Comparison of ENCODE assay signal across 30 cellular contexts in the genomic region with DNA sequence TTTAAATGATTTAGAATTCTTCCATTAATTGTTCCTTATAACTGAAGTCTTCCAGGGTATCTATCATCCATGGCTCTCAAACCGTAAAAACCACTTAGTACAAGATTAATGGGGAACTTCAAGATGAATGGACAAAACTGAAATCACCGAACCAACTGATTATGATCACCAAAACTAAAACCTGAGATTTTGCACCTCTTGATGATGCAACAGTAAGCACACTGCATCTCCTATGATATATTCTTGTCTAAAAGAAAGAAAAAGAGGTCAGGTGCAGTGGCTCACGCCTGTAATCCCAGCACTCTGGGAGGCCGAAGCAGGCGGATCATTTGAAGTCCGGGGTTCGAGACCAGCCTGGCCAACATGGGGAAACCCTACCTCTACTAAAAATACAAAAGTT. TPM values are rescaled to one million over a fixed set of nuclear protein-coding genes. Genes with fewer than 3 reads are reported as not detected.
A peak's percentile ranks its signal among the peaks of the same experiment; 100 is the strongest.
DNase-seq lines count a peak whose midpoint lies in the region; ATAC-seq, FAIRE-seq and TF ChIP-seq lines count a peak whose summit lies in the region.
"Had no signal": no experiment of that assay in that cellular context is flagged by ENCODE, and none has a peak within 500 bp of the region (broad histone marks: within the 10 kb centered on the region; RNA-seq: fewer than 3 reads in every experiment).

No MANE protein-coding gene starts in this region.

- H3K4me1 Mint-ChIP-seq in stimulated activated naive B cell treated with anti-CD40 and anti-IgM and Interleukin-4, amounts not matched to agents 10 μg/mL and 1 μg/mL and 100 μg/mL, for 72 hours, result peaks cover 17 to 25% of the 10 kb centered on the region in 2 donors

- H4K20me1 ChIP-seq in HepG2 (ENCODE audit: insufficient read depth, low read length), result no peaks in the 10 kb centered on the region
- no peaks in the 10 kb centered on the region for H4K20me1 ChIP-seq in K562 (replicated peaks; ENCODE audit: control insufficient read depth, insufficient read depth, low read length)

- H3K9me3 Mint-ChIP-seq in stimulated activated naive B cell treated with anti-CD40 and anti-IgM and Interleukin-4, amounts not matched to agents 10 μg/mL and 1 μg/mL and 100 μg/mL, for 72 hours, result no peaks in the 10 kb centered on the region
- H3K9me3 Mint-ChIP-seq: activated naive CD8-positive, alpha-beta T cell treated with anti-CD3 and anti-CD28 coated beads, Interleukin-2, amount 10 ng/mL, durations not matched to agents 7 days and 5 days had no signal

- H3K9me3 ChIP-seq in HepG2 (ENCODE audit: low read length), result no peaks in the 10 kb centered on the region
- no peaks in the 10 kb centered on the region for H3K9me3 ChIP-seq in right lobe of liver
- no peaks in the 10 kb centered on the region for H3K9me3 ChIP-seq in K562 (replicated peaks; ENCODE audit: control insufficient read depth, insufficient read depth, low read depth, low read length)
- no peaks in the 10 kb centered on the region for H3K9me3 ChIP-seq in uterus
- H3K9me3 ChIP-seq: Peyer's patch, right atrium auricular region, tibial artery had no signal

- H3K27ac ChIP-seq in HepG2 (ENCODE audit: extremely low read length, insufficient read depth, low read length) (no peak overlapping the region), right lobe of liver (no peak overlapping the region), RWPE1 (peak overlapping the region; percentile 43), K562 (ENCODE audit: extremely low read depth, low read depth, low read length) (no peak overlapping the region), uterus (no peak overlapping the region)
- H3K27ac ChIP-seq: cardiac muscle cell, Peyer's patch, right atrium auricular region, tibial artery had no signal

- H3K9ac ChIP-seq in HepG2 (ENCODE audit: insufficient read depth, low read depth, low read length) (no peak overlapping the region), K562 (ENCODE audit: insufficient read depth in 1 of 2, low read depth in 2 of 2, low read length in 2 of 2) (no peak overlapping the region)

- H3K36me3 ChIP-seq in HepG2 (replicated peaks in 1 of 2; ENCODE audit: control insufficient read depth in 1 of 2, insufficient read depth in 2 of 2, low read length in 2 of 2) (peaks cover 6 to 26% of the 10 kb centered on the region in 2 experiments; a peak in 3 of 5 replicates), right lobe of liver (peaks cover under 1 to 32% (median 21%) of the 10 kb centered on the region in 4 donors), K562 (ENCODE audit: control insufficient read depth, insufficient read depth, low read length) (peaks cover 24% of the 10 kb centered on the region; the same call in 2 of the 3 replicates), uterus (no peaks in the 10 kb centered on the region)

- POLR2A ChIA-PET in HepG2 (lab: Yijun Ruan, JAX) (no interaction called here), RWPE1 (lab: Yijun Ruan, JAX; ENCODE audit: low non-redundant PET) (no interaction called here), K562 (lab: Yijun Ruan, JAX) (no interaction called here)

- H3K9me1 ChIP-seq in K562 (ENCODE audit: control insufficient read depth, insufficient read depth, low read length), result no peaks in the 10 kb centered on the region

- H3K79me2 ChIP-seq in HepG2 (ENCODE audit: insufficient read depth, low read length) (peaks cover 12% of the 10 kb centered on the region), K562 (ENCODE audit: control insufficient read depth, insufficient read depth, low read length) (peaks cover 21% of the 10 kb centered on the region)

- H3K4me3 ChIP-seq in HepG2 (replicated peaks in 1 of 3; ENCODE audit: insufficient read depth in 1 of 3, low read depth in 2 of 3, low read length in 3 of 3), result no peak overlapping the region
- H3K4me3 ChIP-seq in right lobe of liver, result no peak overlapping the region
- H3K4me3 ChIP-seq in K562, result no peak overlapping the region
- no peak overlapping the region for H3K4me3 ChIP-seq in uterus
- H3K4me3 ChIP-seq: cardiac muscle cell, Peyer's patch, right atrium auricular region, smooth muscle cell, tibial artery had no signal

- WGBS in HepG2 (ENCODE audit: low lambda C conversion rate), result 96% methylated on average over 7 of the region's 7 CpGs
- WGBS in right lobe of liver (ENCODE audit: insufficient coverage, low coverage, low lambda C conversion rate, missing lambda C conversion rate), result 59% methylated on average over 3 of the region's 7 CpGs
- 73% methylated on average over 6 of the region's 7 CpGs for WGBS in K562 (ENCODE audit: insufficient coverage, low coverage, missing lambda C conversion rate)

- H3K4me3 Mint-ChIP-seq in stimulated activated naive B cell treated with anti-CD40 and anti-IgM and Interleukin-4, amounts not matched to agents 10 μg/mL and 1 μg/mL and 100 μg/mL, for 72 hours, result no peak overlapping the region
- H3K4me3 Mint-ChIP-seq: activated naive CD8-positive, alpha-beta T cell treated with anti-CD3 and anti-CD28 coated beads, Interleukin-2, amount 10 ng/mL, durations not matched to agents 7 days and 5 days had no signal

- FAIRE-seq in HepG2 (lab: Jason Lieb, UNC) (no peak), K562 (lab: Jason Lieb, UNC) (no peak)
- FAIRE-seq: astrocyte, colon had no signal

- H3K4me2 ChIP-seq in HepG2 (ENCODE audit: low read depth, low read length), result no peak overlapping the region
- H3K4me2 ChIP-seq in K562 (ENCODE audit: insufficient read depth, low read length), result no peak overlapping the region
- H3K4me2 ChIP-seq: smooth muscle cell had no signal

- H2AFZ ChIP-seq in HepG2 (ENCODE audit: low read length), result no peak overlapping the region
- H2AFZ ChIP-seq in K562 (ENCODE audit: low read depth, low read length), result no peak overlapping the region

- no peaks in the 10 kb centered on the region; a peak in 1 of 5 replicates for H3K27me3 ChIP-seq in HepG2 (ENCODE audit: control insufficient read depth in 1 of 2, insufficient read depth in 2 of 2, low read length in 2 of 2)
- H3K27me3 ChIP-seq in right lobe of liver, result no peaks in the 10 kb centered on the region
- no peaks in the 10 kb centered on the region for H3K27me3 ChIP-seq in K562 (ENCODE audit: control insufficient read depth in 2 of 2, insufficient read depth in 2 of 2, low read length in 2 of 2)
- H3K27me3 ChIP-seq in uterus, result no peaks in the 10 kb centered on the region
- H3K27me3 ChIP-seq: cardiac muscle cell, Peyer's patch, right atrium auricular region, tibial artery had no signal

- TF ChIP-seq EP300 in HepG2 (IDR thresholded peaks at IDR 0.05; ENCODE audit: low read depth in 2 of 2, low read length in 2 of 2) (no peak), HepG2 (CRISPR knock-in tag; IDR thresholded peaks at IDR 0.05; ENCODE audit: borderline replicate concordance) (no peak), K562 (IDR thresholded peaks at IDR 0.05; ENCODE audit: low read length) (no peak)

- H3K36me3 Mint-ChIP-seq in stimulated activated naive B cell treated with anti-CD40 and anti-IgM and Interleukin-4, amounts not matched to agents 10 μg/mL and 1 μg/mL and 100 μg/mL, for 72 hours, result peaks cover 21 to 37% of the 10 kb centered on the region in 2 donors

- in situ Hi-C loops in HepG2 (cut with HindIII; ENCODE audit: extremely low pct_ligation_motif_present, low pct_unique_long_range_greater_than_20kb) (no loop called here), K562 (cut with MboI) (no loop called here)

- intact Hi-C loops in HepG2 (cut with micrococcal nuclease; ENCODE audit: unreplicated experiment) (no loop called here), right lobe of liver (cut with DNase I) (no loop called here), K562 (cut with micrococcal nuclease) (no loop called here), uterus (cut with DNase I; ENCODE audit: low total_unique reads) (no loop called here)

- TF ChIP-seq CTCF in HepG2 (CRISPR knock-in tag; IDR thresholded peaks at IDR 0.05) (no peak), right lobe of liver (IDR thresholded peaks at IDR 0.05) (no peak), RWPE1 (conservative IDR thresholded peaks at IDR 0.05; ENCODE audit: low read depth) (no peak), K562 (IDR thresholded peaks at IDR 0.05 in 2 of 3, conservative IDR thresholded peaks at IDR 0.05 in 1 of 3; ENCODE audit: insufficient read depth in 2 of 3, low read depth in 1 of 3, low read length in 3 of 3) (no peak), uterus (IDR thresholded peaks at IDR 0.05) (no peak)

- DNase-seq in HepG2 (ENCODE audit: low spot score) (no peak), right lobe of liver (no peak), RWPE1 (ENCODE audit: low spot score) (no peak), K562 (ENCODE audit: extremely low read depth in 1 of 4, low spot score in 3 of 4) (no peak), uterus (no peak)
- no peak for DNase-seq in stimulated activated naive B cell treated with anti-CD40 and anti-IgM and Interleukin-4, amounts not matched to agents 10 μg/mL and 1 μg/mL and 100 μg/mL, for 72 hours
- DNase-seq: activated CD4-positive, alpha-beta T cell treated with anti-CD3 and anti-CD28 coated beads for 4 hours; activated naive CD8-positive, alpha-beta T cell treated with anti-CD3 and anti-CD28 coated beads, Interleukin-2, amount 10 ng/mL, durations not matched to agents 7 days and 5 days; DND-41; GF-D8; GOT3; hippocampal formation; left cardiac atrium; NCI-H146; NCI-H2107; NCI-H345; NCI-H748 treated with DMSO at 0.1 percent for 48 hours; Peyer's patch; SHP77 treated with DMSO at 0.1 percent for 48 hours; stimulated activated CD4-positive, alpha-beta T cell treated with anti-CD3 and anti-CD28 coated beads, Interleukin-1b, Interleukin-23, amount 100 ng/mL, for 48 hours; stimulated activated CD8-positive, alpha-beta memory T cell treated with anti-CD3 and anti-CD28 coated beads, Interleukin-4, amount 100 ng/mL, for 48 hours; SW 1271; T-helper 9 cell; tibial artery had no signal

- BruUV-seq in HepG2 (replicated peaks; lab: Mats Ljungman, UMichigan), result no TSS peak
- no TSS peak for BruUV-seq in K562 (replicated peaks; lab: Mats Ljungman, UMichigan)

- H3K4me1 ChIP-seq in HepG2 (ENCODE audit: insufficient read depth, low read length) (peaks cover 16% of the 10 kb centered on the region), right lobe of liver (peaks cover 0 to 18% (median 0%) of the 10 kb centered on the region in 4 donors), K562 (replicated peaks in 1 of 2; ENCODE audit: control insufficient read depth in 2 of 2, insufficient read depth in 2 of 2, low read length in 2 of 2) (peaks cover 0 to 9% of the 10 kb centered on the region in 2 experiments; a peak in 3 of 5 replicates), uterus (peaks cover 0 to 16% of the 10 kb centered on the region in 2 donors)

- TF ChIP-seq RAD21 in HepG2 (CRISPR knock-in tag; IDR thresholded peaks at IDR 0.05) (no peak), K562 (CRISPR knock-in tag; conservative IDR thresholded peaks at IDR 0.05 in 1 of 2, IDR thresholded peaks at IDR 0.05 in 1 of 2) (no peak)

- peak overlapping the region; percentile 5 for H3K27ac Mint-ChIP-seq in stimulated activated naive B cell treated with anti-CD40 and anti-IgM and Interleukin-4, amounts not matched to agents 10 μg/mL and 1 μg/mL and 100 μg/mL, for 72 hours
- H3K27ac Mint-ChIP-seq: activated naive CD8-positive, alpha-beta T cell treated with anti-CD3 and anti-CD28 coated beads, Interleukin-2, amount 10 ng/mL, durations not matched to agents 7 days and 5 days had no signal

- no peaks in the 10 kb centered on the region for H3K27me3 Mint-ChIP-seq in stimulated activated naive B cell treated with anti-CD40 and anti-IgM and Interleukin-4, amounts not matched to agents 10 μg/mL and 1 μg/mL and 100 μg/mL, for 72 hours
- H3K27me3 Mint-ChIP-seq: activated naive CD8-positive, alpha-beta T cell treated with anti-CD3 and anti-CD28 coated beads, Interleukin-2, amount 10 ng/mL, durations not matched to agents 7 days and 5 days had no signal

- ATAC-seq in HepG2, result no peak
- ATAC-seq in right lobe of liver, result no peak
- ATAC-seq in K562, result no peak
- no peak for ATAC-seq in stimulated activated naive B cell treated with anti-CD40 and anti-IgM and Interleukin-4, amounts not matched to agents 10 μg/mL and 1 μg/mL and 100 μg/mL, for 72 hours (replicated peaks)
- no peak for ATAC-seq in GM18520 (IDR thresholded peaks at IDR 0.05; ENCODE audit: unreplicated experiment)
- ATAC-seq: left cardiac atrium had no signal

- TF ChIP-seq POLR2A in HepG2 (IDR thresholded peaks at IDR 0.05; ENCODE audit: insufficient read depth in 1 of 2, low read depth in 2 of 2, low read length in 2 of 2) (no peak), right lobe of liver (IDR thresholded peaks at IDR 0.05) (no peak), K562 (conservative IDR thresholded peaks at IDR 0.05) (no peak), uterus (IDR thresholded peaks at IDR 0.05) (no peak)

- CTCF ChIA-PET in HepG2 (lab: Yijun Ruan, JAX; ENCODE audit: low intra/inter-chr PET ratio, low total read pairs) (no interaction called here), RWPE1 (lab: Yijun Ruan, JAX) (interaction anchor here (3.2 kb wide), 1 partner anchor 81 kb away, joined by 18 read pairs; no protein-coding TSS in a partner anchor), K562 (lab: Yijun Ruan, JAX; ENCODE audit: low intra/inter-chr PET ratio) (interaction anchor here (0.6 to 0.7 kb wide), 2 partner anchors 64 to 219 kb away, joined by 3 read pairs; no protein-coding TSS in a partner anchor)

RNA-seq across cellular contexts. Expression of a gene that starts 3.6 kb away (rescaled TPM):
- total RNA-seq in HepG2 (2016; rRNA removed; fragmentation: Illumina TruSeq; extraction: Trizol) (39.1 and 59.0 TPM in 2 replicates), right lobe of liver (10 to 100 TPM in 2 of 6 experiments, 1 to 10 TPM in 4; 2.8 to 10.8 (median 8.9) TPM), K562 (2014; rRNA removed) (30.1 and 31.6 TPM in 2 replicates), K562 (2014; rRNA removed; fragmentation: Illumina TruSeq; extraction: Trizol) (37.7 and 45.3 TPM in 2 replicates), K562 (2015; rRNA removed; fragmentation: Illumina TruSeq; extraction: Trizol) (32.8 and 39.0 TPM in 2 replicates), K562 (2021) (26.1 and 29.6 TPM in 2 replicates), uterus (10 to 100 TPM in 2 of 4 donors, 1 to 10 TPM in 2; 4.1 to 39.3 (median 22.3) TPM)
- 4.4 and 6.2 TPM in 2 replicates for total RNA-seq in HepG2 (2016; cell fraction: cytosol; rRNA removed; fragmentation: Illumina TruSeq; extraction: Trizol; ENCODE audit: low read depth)
- total RNA-seq in HepG2 (2016; cell fraction: insoluble cytoplasmic fraction; rRNA removed; fragmentation: Illumina TruSeq; extraction: Trizol), result 35.5 and 58.0 TPM in 2 replicates
- 12.0 and 13.2 TPM in 2 replicates for total RNA-seq in HepG2 (2016; cell fraction: membrane; rRNA removed; fragmentation: Illumina TruSeq; extraction: Trizol)
- total RNA-seq in HepG2 (2016; cell fraction: nucleus; rRNA removed; fragmentation: Illumina TruSeq; extraction: Trizol), result 9.8 and 14.2 TPM in 2 replicates
- polyA plus RNA-seq in HepG2 (2011; rRNA removed) (16.9 and 21.0 TPM in 2 replicates), K562 (2011; rRNA removed) (27.8 and 32.9 TPM in 2 replicates), K562 (2014; fragmentation: Illumina TruSeq; extraction: Trizol) (22.4 and 27.0 TPM in 2 replicates), K562 (2014; fragmentation: Nextera tagmentation; extraction: Ambion mirVana) (10 to 100 TPM; 41.9 to 50.0 TPM), K562 (2014; rRNA removed) (23.4 and 23.5 TPM in 2 replicates)
- 12.1 and 14.3 TPM in 2 replicates for polyA plus RNA-seq in HepG2 (2011; cell fraction: cytosol; rRNA removed)
- polyA plus RNA-seq in HepG2 (2011; cell fraction: nucleus; rRNA removed), result 5.3 and 7.2 TPM in 2 replicates
- 11.8 and 15.3 TPM in 2 replicates for polyA plus RNA-seq in HepG2 (2012)
- polyA plus RNA-seq in HepG2 (2016; cell fraction: cytosol; fragmentation: Illumina TruSeq; extraction: Trizol; ENCODE audit: low read depth), result 4.4 and 5.1 TPM in 2 replicates
- 44.4 and 52.7 TPM in 2 replicates for polyA plus RNA-seq in HepG2 (2016; cell fraction: insoluble cytoplasmic fraction; fragmentation: Illumina TruSeq; extraction: Trizol; ENCODE audit: low read depth)
- 7.9 and 8.5 TPM in 2 replicates for polyA plus RNA-seq in HepG2 (2016; cell fraction: membrane; fragmentation: Illumina TruSeq; extraction: Trizol; ENCODE audit: low read depth)
- polyA plus RNA-seq in HepG2 (2016; cell fraction: nucleus; fragmentation: Illumina TruSeq; extraction: Trizol; ENCODE audit: insufficient read depth, low read depth), result 11.5 and 19.0 TPM in 2 replicates
- 10.4 and 33.7 TPM in 2 replicates for polyA minus RNA-seq in HepG2 (2011; rRNA and poly(A)+ RNA removed; ENCODE audit: low replicate concordance)
- 10.6 and 13.7 TPM in 2 replicates for polyA minus RNA-seq in HepG2 (2011; cell fraction: cytosol; rRNA and poly(A)+ RNA removed)
- polyA minus RNA-seq in HepG2 (2011; cell fraction: nucleus; rRNA and poly(A)+ RNA removed), result 4.4 and 8.0 TPM in 2 replicates
- total RNA-seq in K562 (2011; cell fraction: chromatin; rRNA removed; ENCODE audit: low replicate concordance), result 6.4 and 9.0 TPM in 2 replicates
- total RNA-seq in K562 (2011; cell fraction: nucleolus; rRNA removed), result 3.6 and 4.8 TPM in 2 replicates
- total RNA-seq in K562 (2011; cell fraction: nucleoplasm; rRNA removed), result 5.1 and 7.9 TPM in 2 replicates
- polyA plus RNA-seq in K562 (2011; cell fraction: cytosol; rRNA removed), result 42.7 and 44.7 TPM in 2 replicates
- 5.8 and 6.4 TPM in 2 replicates for polyA plus RNA-seq in K562 (2011; cell fraction: nucleus; rRNA removed)
- 27.8 and 32.1 TPM in 2 replicates for polyA plus RNA-seq in K562 (2012)
- polyA minus RNA-seq in K562 (2011; rRNA and poly(A)+ RNA removed), result 18.0 and 19.9 TPM in 2 replicates
- polyA minus RNA-seq in K562 (2011; cell fraction: cytosol; rRNA and poly(A)+ RNA removed), result 12.8 and 16.4 TPM in 2 replicates
- 5.4 and 6.1 TPM in 2 replicates for polyA minus RNA-seq in K562 (2011; cell fraction: nucleus; rRNA and poly(A)+ RNA removed)

RNA-seq across cellular contexts. Expression of a gene that starts 19.2 kb away (rescaled TPM):
- total RNA-seq in HepG2 (2016; rRNA removed; fragmentation: Illumina TruSeq; extraction: Trizol), result 354 and 539 TPM in 2 replicates
- total RNA-seq in HepG2 (2016; cell fraction: cytosol; rRNA removed; fragmentation: Illumina TruSeq; extraction: Trizol; ENCODE audit: low read depth), result 70.7 and 78.0 TPM in 2 replicates
- 375 and 556 TPM in 2 replicates for total RNA-seq in HepG2 (2016; cell fraction: insoluble cytoplasmic fraction; rRNA removed; fragmentation: Illumina TruSeq; extraction: Trizol)
- total RNA-seq in HepG2 (2016; cell fraction: membrane; rRNA removed; fragmentation: Illumina TruSeq; extraction: Trizol), result 180 and 184 TPM in 2 replicates
- total RNA-seq in HepG2 (2016; cell fraction: nucleus; rRNA removed; fragmentation: Illumina TruSeq; extraction: Trizol), result 151 and 152 TPM in 2 replicates
- polyA plus RNA-seq in HepG2 (2011; rRNA removed), result 255 and 282 TPM in 2 replicates
- 259 and 344 TPM in 2 replicates for polyA plus RNA-seq in HepG2 (2011; cell fraction: cytosol; rRNA removed)
- 90.4 and 103 TPM in 2 replicates for polyA plus RNA-seq in HepG2 (2011; cell fraction: nucleus; rRNA removed)
- 329 and 363 TPM in 2 replicates for polyA plus RNA-seq in HepG2 (2012)
- 60.7 and 77.6 TPM in 2 replicates for polyA plus RNA-seq in HepG2 (2016; cell fraction: cytosol; fragmentation: Illumina TruSeq; extraction: Trizol; ENCODE audit: low read depth)
- polyA plus RNA-seq in HepG2 (2016; cell fraction: insoluble cytoplasmic fraction; fragmentation: Illumina TruSeq; extraction: Trizol; ENCODE audit: low read depth), result 584 and 626 TPM in 2 replicates
- 134 and 143 TPM in 2 replicates for polyA plus RNA-seq in HepG2 (2016; cell fraction: membrane; fragmentation: Illumina TruSeq; extraction: Trizol; ENCODE audit: low read depth)
- 244 and 258 TPM in 2 replicates for polyA plus RNA-seq in HepG2 (2016; cell fraction: nucleus; fragmentation: Illumina TruSeq; extraction: Trizol; ENCODE audit: insufficient read depth, low read depth)
- polyA minus RNA-seq in HepG2 (2011; rRNA and poly(A)+ RNA removed; ENCODE audit: low replicate concordance), result 166 and 313 TPM in 2 replicates
- polyA minus RNA-seq in HepG2 (2011; cell fraction: cytosol; rRNA and poly(A)+ RNA removed), result 127 and 135 TPM in 2 replicates
- polyA minus RNA-seq in HepG2 (2011; cell fraction: nucleus; rRNA and poly(A)+ RNA removed), result 82.0 and 97.6 TPM in 2 replicates
- 100 to 1,000 TPM; 164 to 222 (median 215) TPM for total RNA-seq in right lobe of liver
- total RNA-seq in K562 (2011; cell fraction: chromatin; rRNA removed; ENCODE audit: low replicate concordance), result 92.9 and 163 TPM in 2 replicates
- 61.9 and 72.2 TPM in 2 replicates for total RNA-seq in K562 (2011; cell fraction: nucleolus; rRNA removed)
- 89.3 and 110 TPM in 2 replicates for total RNA-seq in K562 (2011; cell fraction: nucleoplasm; rRNA removed)
- 283 and 284 TPM in 2 replicates for total RNA-seq in K562 (2014; rRNA removed)
- 338 and 375 TPM in 2 replicates for total RNA-seq in K562 (2014; rRNA removed; fragmentation: Illumina TruSeq; extraction: Trizol)
- 321 and 348 TPM in 2 replicates for total RNA-seq in K562 (2015; rRNA removed; fragmentation: Illumina TruSeq; extraction: Trizol)
- total RNA-seq in K562 (2021), result 331 and 354 TPM in 2 replicates
- polyA plus RNA-seq in K562 (2011; rRNA removed), result 387 and 478 TPM in 2 replicates
- 251 and 375 TPM in 2 replicates for polyA plus RNA-seq in K562 (2011; cell fraction: cytosol; rRNA removed)
- polyA plus RNA-seq in K562 (2011; cell fraction: nucleus; rRNA removed), result 114 and 190 TPM in 2 replicates
- 291 and 314 TPM in 2 replicates for polyA plus RNA-seq in K562 (2012)
- polyA plus RNA-seq in K562 (2014; fragmentation: Illumina TruSeq; extraction: Trizol), result 390 and 412 TPM in 2 replicates
- 100 to 1,000 TPM; 708 to 717 TPM for polyA plus RNA-seq in K562 (2014; fragmentation: Nextera tagmentation; extraction: Ambion mirVana)
- 404 and 421 TPM in 2 replicates for polyA plus RNA-seq in K562 (2014; rRNA removed)
- 394 and 432 TPM in 2 replicates for polyA minus RNA-seq in K562 (2011; rRNA and poly(A)+ RNA removed)
- polyA minus RNA-seq in K562 (2011; cell fraction: cytosol; rRNA and poly(A)+ RNA removed), result 139 and 145 TPM in 2 replicates
- polyA minus RNA-seq in K562 (2011; cell fraction: nucleus; rRNA and poly(A)+ RNA removed), result 33.1 and 62.2 TPM in 2 replicates
- 100 to 1,000 TPM; 355 to 461 (median 405) TPM for total RNA-seq in uterus

RNA-seq across cellular contexts. Expression of a gene that starts 42.9 kb away (rescaled TPM):
- total RNA-seq in HepG2 (2016; rRNA removed; fragmentation: Illumina TruSeq; extraction: Trizol) (10.2 and 11.8 TPM in 2 replicates), right lobe of liver (10 to 100 TPM; 21.8 to 67.2 (median 38.5) TPM), K562 (2014; rRNA removed) (3.2 and 4.1 TPM in 2 replicates), K562 (2014; rRNA removed; fragmentation: Illumina TruSeq; extraction: Trizol) (not detected in 2 replicates), K562 (2015; rRNA removed; fragmentation: Illumina TruSeq; extraction: Trizol) (0.57 and 1.1 TPM in 2 replicates), K562 (2021) (5.4 and 6.8 TPM in 2 replicates), uterus (10 to 100 TPM; 10.8 to 38.2 (median 26.8) TPM)
- total RNA-seq in HepG2 (2016; cell fraction: cytosol; rRNA removed; fragmentation: Illumina TruSeq; extraction: Trizol; ENCODE audit: low read depth), result 4.9 and 6.6 TPM in 2 replicates
- 8.0 and 12.6 TPM in 2 replicates for total RNA-seq in HepG2 (2016; cell fraction: insoluble cytoplasmic fraction; rRNA removed; fragmentation: Illumina TruSeq; extraction: Trizol)
- 14.1 and 16.2 TPM in 2 replicates for total RNA-seq in HepG2 (2016; cell fraction: membrane; rRNA removed; fragmentation: Illumina TruSeq; extraction: Trizol)
- 5.6 and 13.6 TPM in 2 replicates for total RNA-seq in HepG2 (2016; cell fraction: nucleus; rRNA removed; fragmentation: Illumina TruSeq; extraction: Trizol)
- polyA plus RNA-seq in HepG2 (2011; rRNA removed) (18.4 and 23.4 TPM in 2 replicates), K562 (2011; rRNA removed) (1.7 and 2.5 TPM in 2 replicates), K562 (2014; fragmentation: Illumina TruSeq; extraction: Trizol) (1.4 TPM in 1 of 2 replicates, not detected in the other), K562 (2014; fragmentation: Nextera tagmentation; extraction: Ambion mirVana) (under 1 TPM; 0.04 to 0.07 TPM), K562 (2014; rRNA removed) (2.9 and 3.8 TPM in 2 replicates)
- polyA plus RNA-seq in HepG2 (2011; cell fraction: cytosol; rRNA removed), result 14.9 and 21.3 TPM in 2 replicates
- 38.7 and 47.9 TPM in 2 replicates for polyA plus RNA-seq in HepG2 (2011; cell fraction: nucleus; rRNA removed)
- polyA plus RNA-seq in HepG2 (2012), result 14.5 and 21.3 TPM in 2 replicates
- 7.2 and 8.1 TPM in 2 replicates for polyA plus RNA-seq in HepG2 (2016; cell fraction: cytosol; fragmentation: Illumina TruSeq; extraction: Trizol; ENCODE audit: low read depth)
- 5.7 and 8.1 TPM in 2 replicates for polyA plus RNA-seq in HepG2 (2016; cell fraction: insoluble cytoplasmic fraction; fragmentation: Illumina TruSeq; extraction: Trizol; ENCODE audit: low read depth)
- 11.0 and 12.3 TPM in 2 replicates for polyA plus RNA-seq in HepG2 (2016; cell fraction: membrane; fragmentation: Illumina TruSeq; extraction: Trizol; ENCODE audit: low read depth)
- polyA plus RNA-seq in HepG2 (2016; cell fraction: nucleus; fragmentation: Illumina TruSeq; extraction: Trizol; ENCODE audit: insufficient read depth, low read depth), result 6.8 and 12.5 TPM in 2 replicates
- polyA minus RNA-seq in HepG2 (2011; rRNA and poly(A)+ RNA removed; ENCODE audit: low replicate concordance), result 7.2 and 49.7 TPM in 2 replicates
- 13.9 and 15.6 TPM in 2 replicates for polyA minus RNA-seq in HepG2 (2011; cell fraction: cytosol; rRNA and poly(A)+ RNA removed)
- polyA minus RNA-seq in HepG2 (2011; cell fraction: nucleus; rRNA and poly(A)+ RNA removed), result 12.1 and 13.3 TPM in 2 replicates
- total RNA-seq in K562 (2011; cell fraction: chromatin; rRNA removed; ENCODE audit: low replicate concordance), result 1.8 and 11.3 TPM in 2 replicates
- total RNA-seq in K562 (2011; cell fraction: nucleolus; rRNA removed), result 6.7 and 7.5 TPM in 2 replicates
- total RNA-seq in K562 (2011; cell fraction: nucleoplasm; rRNA removed), result 4.0 and 6.0 TPM in 2 replicates
- polyA plus RNA-seq in K562 (2011; cell fraction: cytosol; rRNA removed), result 2.9 and 5.1 TPM in 2 replicates
- polyA plus RNA-seq in K562 (2011; cell fraction: nucleus; rRNA removed), result 9.6 and 11.4 TPM in 2 replicates
- polyA plus RNA-seq in K562 (2012), result 2.9 and 15.6 TPM in 2 replicates
- 0.24 and 0.88 TPM in 2 replicates for polyA minus RNA-seq in K562 (2011; rRNA and poly(A)+ RNA removed)
- 1.5 and 2.3 TPM in 2 replicates for polyA minus RNA-seq in K562 (2011; cell fraction: cytosol; rRNA and poly(A)+ RNA removed)
- 2.8 and 3.2 TPM in 2 replicates for polyA minus RNA-seq in K562 (2011; cell fraction: nucleus; rRNA and poly(A)+ RNA removed)
